30 cellular contexts compared by ENCODE assay signal in genomic region chr4:84477738-84478137, GRCh38. TPM values are rescaled to one million over a fixed set of nuclear protein-coding genes. Genes with fewer than 3 reads are reported as not detected.
"Had no signal": no experiment of that assay in that cellular context is flagged by ENCODE, and none has a peak within 500 bp of the region (broad histone marks: within the 10 kb centered on the region; RNA-seq: fewer than 3 reads in every experiment).

No MANE protein-coding gene starts in this region.

- H3K9me3 ChIP-seq: esophagus squamous epithelium, gastrocnemius medialis, heart right ventricle, left lung, lower lobe of right lung, mucosa of descending colon had no signal

- DNase-seq: cortex of kidney; effector CD8-positive, alpha-beta T cell; effector memory CD8-positive, alpha-beta T cell; endodermal cell; erythroblast; esophagus squamous epithelium; foreskin fibroblast; foreskin melanocyte; gastrocnemius medialis; glutamatergic neuron; head of caudate nucleus; heart right ventricle; hippocampal formation; left cardiac atrium; left lung; left ventricle myocardium superior; lower lobe of right lung; mesenchymal stem cell; mucosa of descending colon; naive B cell; naive thymus-derived CD8-positive, alpha-beta T cell had no signal

- FAIRE-seq: endometrium, keratinocyte had no signal

- ATAC-seq: effector memory CD8-positive, alpha-beta T cell; esophagus mucosa; gastrocnemius medialis; heart right ventricle; left cardiac atrium; left lung; left ventricle myocardium superior; lower lobe of right lung; mucosa of descending colon; naive thymus-derived CD8-positive, alpha-beta T cell had no signal

- H3K4me3 ChIP-seq: esophagus squamous epithelium, gastrocnemius medialis, heart right ventricle, left lung, lower lobe of right lung, mucosa of descending colon had no signal

- H3K27ac ChIP-seq: epithelial cell of prostate, esophagus squamous epithelium, gastrocnemius medialis, heart right ventricle, left lung, lower lobe of right lung had no signal

- H3K36me3 ChIP-seq: esophagus squamous epithelium, gastrocnemius medialis, heart right ventricle, left lung, lower lobe of right lung had no signal

RNA-seq across cellular contexts. Expression of gene NKX6-1, which starts 21.4 kb away (rescaled TPM):
- total RNA-seq: dermis microvascular lymphatic vessel endothelial cell; endodermal cell; gastrocnemius medialis; heart right ventricle; kidney epithelial cell; left cardiac atrium; left lung; left ventricle myocardium superior; lower lobe of right lung; lung microvascular endothelial cell; mesenteric fat pad; mesothelial cell of epicardium; mucosa of descending colon; naive thymus-derived CD8-positive, alpha-beta T cell had no signal
- polyA plus RNA-seq: heart right ventricle; keratinocyte; naive thymus-derived CD8-positive, alpha-beta T cell had no signal
